8 cellular contexts compared by ENCODE assay signal in the genomic region with DNA sequence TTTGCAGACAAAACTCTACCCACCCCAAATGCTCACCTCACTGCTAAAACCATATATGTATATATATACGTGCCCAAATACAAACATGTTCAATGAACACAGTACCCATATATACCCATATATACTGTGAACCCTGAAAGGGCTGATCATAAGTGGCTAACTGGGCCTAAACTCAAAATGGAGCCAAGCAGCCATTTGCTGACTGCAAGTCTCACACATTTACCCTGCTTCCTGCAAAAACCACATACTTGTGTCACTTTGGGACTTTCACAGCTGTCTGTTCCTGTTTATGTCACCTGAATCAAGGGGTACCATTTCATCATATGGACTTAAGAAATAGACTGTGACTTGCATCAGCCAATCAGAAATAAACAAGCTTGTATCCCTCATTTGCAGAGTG. TPM values are rescaled to one million over a fixed set of nuclear protein-coding genes. Genes with fewer than 3 reads are reported as not detected.
DNase-seq lines count a peak whose midpoint lies in the region; ATAC-seq lines count a peak whose summit lies in the region.
"Not testable (repeated sequence)": the region's sequence is repeated elsewhere in the genome, so short reads cannot be mapped to it uniquely, and the experiment has no call there.

No MANE protein-coding gene starts in this region.

- H3K4me1 Mint-ChIP-seq in activated CD8-positive, alpha-beta memory T cell treated with anti-CD3 and anti-CD28 coated beads, Interleukin-2, amount 10 ng/mL, durations not matched to agents 7 days and 5 days, result peaks cover 21% of the 10 kb centered on the region
- H3K4me1 Mint-ChIP-seq in activated naive CD8-positive, alpha-beta T cell treated with anti-CD3 and anti-CD28 coated beads, Interleukin-2, amount 10 ng/mL, durations not matched to agents 7 days and 5 days, result peaks cover 12% of the 10 kb centered on the region
- peaks cover 12 to 19% (median 18%) of the 10 kb centered on the region in 4 donors for H3K4me1 Mint-ChIP-seq in naive thymus-derived CD8-positive, alpha-beta T cell

- peak; percentile 75 for ATAC-seq in GM18511 (IDR thresholded peaks at IDR 0.05; ENCODE audit: unreplicated experiment)
- peak; percentile 52 for ATAC-seq in HG02852 (IDR thresholded peaks at IDR 0.05; ENCODE audit: unreplicated experiment)
- peak; percentile 69 for ATAC-seq in activated CD8-positive, alpha-beta memory T cell treated with anti-CD3 and anti-CD28 coated beads, Interleukin-2, amount 10 ng/mL, durations not matched to agents 7 days and 5 days
- ATAC-seq in activated naive CD8-positive, alpha-beta T cell treated with anti-CD3 and anti-CD28 coated beads, Interleukin-2, amount 10 ng/mL, durations not matched to agents 7 days and 5 days (ENCODE audit: low read depth), result peak; percentile 93
- peak; percentile 37 to 78 for ATAC-seq in naive thymus-derived CD8-positive, alpha-beta T cell

- H3K36me3 Mint-ChIP-seq in activated CD8-positive, alpha-beta memory T cell treated with anti-CD3 and anti-CD28 coated beads, Interleukin-2, amount 10 ng/mL, durations not matched to agents 7 days and 5 days, result peaks cover 16% of the 10 kb centered on the region
- H3K36me3 Mint-ChIP-seq in activated naive CD8-positive, alpha-beta T cell treated with anti-CD3 and anti-CD28 coated beads, Interleukin-2, amount 10 ng/mL, durations not matched to agents 7 days and 5 days, result peaks cover 16% of the 10 kb centered on the region
- H3K36me3 Mint-ChIP-seq in naive thymus-derived CD8-positive, alpha-beta T cell, result not testable (repeated sequence)

- H3K9me3 Mint-ChIP-seq in activated CD8-positive, alpha-beta memory T cell treated with anti-CD3 and anti-CD28 coated beads, Interleukin-2, amount 10 ng/mL, durations not matched to agents 7 days and 5 days (ENCODE audit: low read depth), result not testable (repeated sequence)
- H3K9me3 Mint-ChIP-seq in activated naive CD8-positive, alpha-beta T cell treated with anti-CD3 and anti-CD28 coated beads, Interleukin-2, amount 10 ng/mL, durations not matched to agents 7 days and 5 days, result peaks cover 17% of the 10 kb centered on the region
- H3K9me3 Mint-ChIP-seq in naive thymus-derived CD8-positive, alpha-beta T cell, result peaks cover 0 to 16% (median 2%) of the 10 kb centered on the region in 9 donors

- POLR2A ChIA-PET in activated naive CD8-positive, alpha-beta T cell treated with anti-CD3 and anti-CD28 coated beads, Interleukin-2, amount 10 ng/mL, durations not matched to agents 7 days and 5 days (lab: Charles Lee); naive thymus-derived CD8-positive, alpha-beta T cell (lab: Charles Lee): not testable (repeated sequence)

- DNase-seq in AML-193 (lab: John Stamatoyannopoulos, UW) (peak; percentile 41 to 45), Kasumi-1 (lab: John Stamatoyannopoulos, UW) (peak; percentile 33 to 50), SKM-1 treated with dmso at 0.1 percent for 144 hours (lab: John Stamatoyannopoulos, UW; ENCODE audit: unreplicated experiment) (peak; percentile 31)
- DNase-seq in activated CD8-positive, alpha-beta memory T cell treated with anti-CD3 and anti-CD28 coated beads, Interleukin-2, amount 10 ng/mL, durations not matched to agents 7 days and 5 days, result peak; percentile 65
- not testable (repeated sequence) for DNase-seq in activated naive CD8-positive, alpha-beta T cell treated with anti-CD3 and anti-CD28 coated beads, Interleukin-2, amount 10 ng/mL, durations not matched to agents 7 days and 5 days
- DNase-seq in naive thymus-derived CD8-positive, alpha-beta T cell, result peak in 3 of 10 donors; percentile 22 to 41 (median 38)

- not testable (repeated sequence) for H3K27me3 Mint-ChIP-seq in activated CD8-positive, alpha-beta memory T cell treated with anti-CD3 and anti-CD28 coated beads, Interleukin-2, amount 10 ng/mL, durations not matched to agents 7 days and 5 days; activated naive CD8-positive, alpha-beta T cell treated with anti-CD3 and anti-CD28 coated beads, Interleukin-2, amount 10 ng/mL, durations not matched to agents 7 days and 5 days; naive thymus-derived CD8-positive, alpha-beta T cell

- H3K27ac Mint-ChIP-seq in activated CD8-positive, alpha-beta memory T cell treated with anti-CD3 and anti-CD28 coated beads, Interleukin-2, amount 10 ng/mL, durations not matched to agents 7 days and 5 days, result peak overlapping the region; percentile 82
- peak overlapping the region; percentile 89 for H3K27ac Mint-ChIP-seq in activated naive CD8-positive, alpha-beta T cell treated with anti-CD3 and anti-CD28 coated beads, Interleukin-2, amount 10 ng/mL, durations not matched to agents 7 days and 5 days
- H3K27ac Mint-ChIP-seq in naive thymus-derived CD8-positive, alpha-beta T cell, result peak overlapping the region; percentile 35 to 86 (median 68)

- not testable (repeated sequence) for H3K4me3 Mint-ChIP-seq in activated CD8-positive, alpha-beta memory T cell treated with anti-CD3 and anti-CD28 coated beads, Interleukin-2, amount 10 ng/mL, durations not matched to agents 7 days and 5 days; naive thymus-derived CD8-positive, alpha-beta T cell
- H3K4me3 Mint-ChIP-seq in activated naive CD8-positive, alpha-beta T cell treated with anti-CD3 and anti-CD28 coated beads, Interleukin-2, amount 10 ng/mL, durations not matched to agents 7 days and 5 days, result peak overlapping the region; percentile 28

- CTCF ChIA-PET in activated CD8-positive, alpha-beta memory T cell treated with anti-CD3 and anti-CD28 coated beads, Interleukin-2, amount 10 ng/mL, durations not matched to agents 7 days and 5 days (lab: Charles Lee), result not testable (repeated sequence)

RNA-seq across cellular contexts. Expression of gene SGMS1, which starts 48.4 kb away (rescaled TPM):
- total RNA-seq in activated CD8-positive, alpha-beta memory T cell treated with anti-CD3 and anti-CD28 coated beads, Interleukin-2, amount 10 ng/mL, durations not matched to agents 7 days and 5 days, result 10 to 100 TPM; 37.0 to 38.4 TPM
- total RNA-seq in activated naive CD8-positive, alpha-beta T cell treated with anti-CD3 and anti-CD28 coated beads, Interleukin-2, amount 10 ng/mL, durations not matched to agents 7 days and 5 days, result 10 to 100 TPM; 20.4 to 21.0 TPM
- 10 to 100 TPM; 30.1 to 34.9 TPM for total RNA-seq in naive thymus-derived CD8-positive, alpha-beta T cell
- polyA plus RNA-seq in naive thymus-derived CD8-positive, alpha-beta T cell, result 10 to 100 TPM in 1 of 3 donors, 1 to 10 TPM in 2; 8.3 to 11.0 (median 8.4) TPM
